8 cellular contexts compared by ENCODE assay signal in the genomic region with DNA sequence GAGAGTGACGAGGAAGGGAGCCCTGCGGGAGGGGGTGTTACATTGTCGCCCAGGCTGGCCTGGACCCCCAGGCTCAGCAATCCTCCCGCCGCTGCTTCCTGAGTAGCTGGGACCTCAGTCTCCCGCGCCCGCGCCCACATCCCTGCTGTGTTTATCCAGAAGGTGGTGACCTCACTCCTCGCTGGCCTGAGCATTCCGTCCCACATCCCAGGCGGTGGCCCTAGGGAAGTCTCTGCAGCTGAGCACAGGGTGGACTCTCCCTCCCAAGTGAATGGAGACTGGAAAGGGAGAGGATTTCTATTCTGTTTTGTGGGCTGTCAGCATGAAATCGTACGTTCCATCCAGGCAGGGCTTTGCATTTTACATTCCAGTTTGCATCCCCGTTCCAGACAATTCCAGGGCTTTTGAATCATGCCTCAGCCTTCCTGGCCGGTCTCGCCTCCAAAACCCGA. TPM values are rescaled to one million over a fixed set of nuclear protein-coding genes. Genes with fewer than 3 reads are reported as not detected.
DNase-seq lines count a peak whose midpoint lies in the region; ATAC-seq and TF ChIP-seq lines count a peak whose summit lies in the region.

No MANE protein-coding gene starts in this region.

- no peak overlapping the region for H3K9ac ChIP-seq in trophoblast cell (ENCODE audit: low read length)

- H3K4ac ChIP-seq in trophoblast cell (ENCODE audit: low read depth, low read length) = peak overlapping the region; percentile 9

- H2BK12ac ChIP-seq in trophoblast cell (ENCODE audit: low read length) = peak overlapping the region; percentile 11

- H3K9me3 ChIP-seq in trophoblast cell (ENCODE audit: insufficient read depth, low read depth, low read length) = peaks cover 3% of the 10 kb centered on the region

- no peaks in the 10 kb centered on the region for H3K27me3 ChIP-seq in trophoblast cell (ENCODE audit: insufficient read depth, low read length)

- H3K27me3 Mint-ChIP-seq in activated CD8-positive, alpha-beta T cell treated with anti-CD3 and anti-CD28 coated beads, Interleukin-2, amount 10 ng/mL, durations not matched to agents 7 days and 5 days (ENCODE audit: low read depth) = no peaks in the 10 kb centered on the region

- CTCF ChIA-PET in activated CD8-positive, alpha-beta T cell treated with anti-CD3 and anti-CD28 coated beads, Interleukin-2, amount 10 ng/mL, durations not matched to agents 7 days and 5 days (lab: Charles Lee) = no interaction called here

- peaks cover 8 to 10% of the 10 kb centered on the region in 2 experiments for H3K36me3 ChIP-seq in trophoblast cell (ENCODE audit: control insufficient read depth in 1 of 2, insufficient read depth in 2 of 2, low read length in 2 of 2)

- peak overlapping the region; percentile 63 for H3K27ac ChIP-seq in trophoblast cell (ENCODE audit: low read depth, low read length)

- H2BK120ac ChIP-seq in trophoblast cell (ENCODE audit: insufficient read depth, low read length, poor library complexity) = peak overlapping the region; percentile 4

- no peak overlapping the region for H3K23ac ChIP-seq in trophoblast cell (ENCODE audit: low read length)

- H2AK5ac ChIP-seq in trophoblast cell (ENCODE audit: low read length) = no peak overlapping the region

- H3K4me2 ChIP-seq in trophoblast cell (ENCODE audit: low read length) = peak overlapping the region; percentile 67

- WGBS in trophoblast cell (ENCODE audit: extremely low coverage, insufficient coverage, insufficient read length) = no CpG with 5 or more reads among the region's 18 CpGs

- H2AFZ ChIP-seq in trophoblast cell (ENCODE audit: insufficient read depth, low read length, poor library complexity) = peak overlapping the region; percentile 38

- H2BK5ac ChIP-seq in trophoblast cell (ENCODE audit: low read depth, low read length, poor library complexity) = peak overlapping the region; percentile 3

- no peak for ATAC-seq in activated CD8-positive, alpha-beta T cell treated with anti-CD3 and anti-CD28 coated beads, Interleukin-2, amount 10 ng/mL, durations not matched to agents 7 days and 5 days
- ATAC-seq in GM18870 (IDR thresholded peaks at IDR 0.05; ENCODE audit: unreplicated experiment) (no peak), GM18520 (IDR thresholded peaks at IDR 0.05; ENCODE audit: unreplicated experiment) (no peak), GM18519 (IDR thresholded peaks at IDR 0.05; ENCODE audit: low FRiP score, unreplicated experiment) (no peak)

- peak overlapping the region; percentile 96 for H3K4me3 Mint-ChIP-seq in activated CD8-positive, alpha-beta T cell treated with anti-CD3 and anti-CD28 coated beads, Interleukin-2, amount 10 ng/mL, durations not matched to agents 7 days and 5 days

- POLR2A ChIA-PET in activated CD8-positive, alpha-beta T cell treated with anti-CD3 and anti-CD28 coated beads, Interleukin-2, amount 10 ng/mL, durations not matched to agents 7 days and 5 days (lab: Charles Lee) = interaction anchor here (0.6 to 1.3 kb wide), 7 partner anchors 22 to 934 kb away, joined by 3 to 5 read pairs (median 3); partner anchors contain the start of gene ZNF761

- peaks cover 20% of the 10 kb centered on the region for H3K4me1 Mint-ChIP-seq in activated CD8-positive, alpha-beta T cell treated with anti-CD3 and anti-CD28 coated beads, Interleukin-2, amount 10 ng/mL, durations not matched to agents 7 days and 5 days (ENCODE audit: low read depth)

- H3K36me3 Mint-ChIP-seq in activated CD8-positive, alpha-beta T cell treated with anti-CD3 and anti-CD28 coated beads, Interleukin-2, amount 10 ng/mL, durations not matched to agents 7 days and 5 days (ENCODE audit: low read depth) = peaks cover 47% of the 10 kb centered on the region

- peaks cover 3 to 5% of the 10 kb centered on the region in 2 experiments for H3K4me1 ChIP-seq in trophoblast cell (ENCODE audit: control insufficient read depth in 1 of 2, insufficient read depth in 2 of 2, low read length in 2 of 2)

- H3K14ac ChIP-seq in trophoblast cell (ENCODE audit: low read length) = peak overlapping the region; percentile 37

- H4K12ac ChIP-seq in trophoblast cell (ENCODE audit: low read depth, low read length) = peak overlapping the region; percentile 65

- no peak for TF ChIP-seq CTCF in AG09319 (IDR thresholded peaks at IDR 0.05; ENCODE audit: low read depth, low read length)

- H3K27ac Mint-ChIP-seq in activated CD8-positive, alpha-beta T cell treated with anti-CD3 and anti-CD28 coated beads, Interleukin-2, amount 10 ng/mL, durations not matched to agents 7 days and 5 days = peak overlapping the region; percentile 91

- peaks cover 8% of the 10 kb centered on the region for H3K79me1 ChIP-seq in trophoblast cell (ENCODE audit: low read length)

- H3K4me3 ChIP-seq in trophoblast cell (ENCODE audit: low read depth, low read length) = peak overlapping the region; percentile 21

- peak overlapping the region; percentile 86 for H4K8ac ChIP-seq in trophoblast cell (ENCODE audit: low read depth, low read length)

- peaks cover 16% of the 10 kb centered on the region for H3K9me3 Mint-ChIP-seq in activated CD8-positive, alpha-beta T cell treated with anti-CD3 and anti-CD28 coated beads, Interleukin-2, amount 10 ng/mL, durations not matched to agents 7 days and 5 days (ENCODE audit: insufficient read depth)

- intact Hi-C loops in cardiac septum (cut with DNase I) = no loop called here

- H4K91ac ChIP-seq in trophoblast cell (ENCODE audit: low read depth, low read length) = peak overlapping the region; percentile 51

- H3K79me2 ChIP-seq in trophoblast cell (ENCODE audit: control insufficient read depth, insufficient read depth, low read length, poor library complexity) = peaks cover 6% of the 10 kb centered on the region

- DNase-seq in AG09319 (ENCODE audit: extremely low read depth, low read depth) = peak; percentile 11
- DNase-seq in HCEC 1CT = peak; percentile 52
- peak; percentile 19 for DNase-seq in activated CD8-positive, alpha-beta T cell treated with anti-CD3 and anti-CD28 coated beads, Interleukin-2, amount 10 ng/mL, durations not matched to agents 7 days and 5 days
- DNase-seq in cardiac septum (ENCODE audit: low spot score) = peak; percentile 76
- DNase-seq in trophoblast cell = peak; percentile 81 to 89

- H3K18ac ChIP-seq in trophoblast cell (ENCODE audit: low read length) = no peak overlapping the region

RNA-seq across cellular contexts. Expression of gene ZNF765, which starts 0.4 kb away (rescaled TPM):
- 10 to 100 TPM; 11.8 to 12.5 TPM for total RNA-seq in activated CD8-positive, alpha-beta T cell treated with anti-CD3 and anti-CD28 coated beads, Interleukin-2, amount 10 ng/mL, durations not matched to agents 7 days and 5 days
- 4.5 TPM for total RNA-seq in cardiac septum
- 16.4 and 16.6 TPM in 2 replicates for polyA plus RNA-seq in trophoblast cell (2013)

RNA-seq across cellular contexts. Expression of gene ZNF525, which starts 29.0 kb away (rescaled TPM):
- 10 to 100 TPM; 19.0 to 22.3 TPM for total RNA-seq in activated CD8-positive, alpha-beta T cell treated with anti-CD3 and anti-CD28 coated beads, Interleukin-2, amount 10 ng/mL, durations not matched to agents 7 days and 5 days
- 4.4 TPM for total RNA-seq in cardiac septum
- polyA plus RNA-seq in trophoblast cell (2013) = 10.2 and 10.9 TPM in 2 replicates

RNA-seq across cellular contexts. Expression of gene ZNF761, which starts 37.2 kb away (rescaled TPM):
- 10 to 100 TPM; 13.8 to 14.8 TPM for total RNA-seq in activated CD8-positive, alpha-beta T cell treated with anti-CD3 and anti-CD28 coated beads, Interleukin-2, amount 10 ng/mL, durations not matched to agents 7 days and 5 days
- 3.5 TPM for total RNA-seq in cardiac septum
- 42.9 and 43.2 TPM in 2 replicates for polyA plus RNA-seq in trophoblast cell (2013)

Comparison
In these comparisons a context has a peak if more than half of its experiments do, and no peak if none do; other contexts are left out.
1. DNase-seq: peak in every context shown above with its lines; median percentile 85 in trophoblast cell; 76 in cardiac septum; 52 in HCEC 1CT; 19 in activated CD8-positive, alpha-beta T cell treated with anti-CD3 and anti-CD28 coated beads, Interleukin-2, amount 10 ng/mL, durations not matched to agents 7 days and 5 days; 11 in AG09319.